In the genomic region with DNA sequence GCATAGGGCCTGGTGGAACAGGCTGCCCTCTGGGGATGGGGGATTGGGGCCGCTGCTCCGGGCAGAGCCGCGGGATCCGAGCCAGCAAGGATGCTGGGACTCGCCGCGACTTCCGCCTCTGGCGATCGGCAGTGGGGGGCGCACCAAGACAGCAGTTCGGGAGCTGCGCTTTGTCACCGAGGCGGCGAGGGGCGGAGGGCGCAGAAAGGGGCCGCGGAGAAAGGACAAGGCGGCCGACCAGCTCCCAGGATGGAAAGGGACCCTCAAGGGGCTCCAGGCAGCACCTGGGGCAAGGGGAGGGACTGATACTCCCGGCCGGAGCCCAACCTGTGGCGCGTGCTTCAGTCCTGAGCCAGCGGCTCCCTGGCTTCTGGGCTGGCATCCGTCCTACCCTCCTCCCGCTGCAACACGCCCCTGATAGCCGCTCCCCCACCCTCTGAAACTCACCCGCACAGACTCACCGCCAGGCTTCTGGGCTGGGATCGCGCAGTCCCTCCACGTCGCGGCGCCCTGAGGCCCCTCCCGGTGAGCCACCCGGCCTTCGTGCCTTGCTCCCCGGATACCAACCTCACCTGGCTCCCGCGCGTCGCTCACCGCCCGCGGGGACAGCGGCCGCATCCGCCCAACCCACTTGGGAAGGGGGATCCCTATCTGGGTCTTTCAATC, we compare ENCODE assay signal across 1 cellular context.
TF ChIP-seq lines count a peak whose summit lies in the region.

No MANE protein-coding gene starts in this region.

TF ChIP-seq in HEK293, 187 proteins besides CTCF, POLR2A, EP300 and RAD21 (continued from another document and continues in another):
- TF ChIP-seq, protein P1, sequence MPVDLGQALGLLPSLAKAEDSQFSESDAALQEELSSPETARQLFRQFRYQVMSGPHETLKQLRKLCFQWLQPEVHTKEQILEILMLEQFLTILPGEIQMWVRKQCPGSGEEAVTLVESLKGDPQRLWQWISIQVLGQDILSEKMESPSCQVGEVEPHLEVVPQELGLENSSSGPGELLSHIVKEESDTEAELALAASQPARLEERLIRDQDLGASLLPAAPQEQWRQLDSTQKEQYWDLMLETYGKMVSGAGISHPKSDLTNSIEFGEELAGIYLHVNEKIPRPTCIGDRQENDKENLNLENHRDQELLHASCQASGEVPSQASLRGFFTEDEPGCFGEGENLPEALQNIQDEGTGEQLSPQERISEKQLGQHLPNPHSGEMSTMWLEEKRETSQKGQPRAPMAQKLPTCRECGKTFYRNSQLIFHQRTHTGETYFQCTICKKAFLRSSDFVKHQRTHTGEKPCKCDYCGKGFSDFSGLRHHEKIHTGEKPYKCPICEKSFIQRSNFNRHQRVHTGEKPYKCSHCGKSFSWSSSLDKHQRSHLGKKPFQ (tag by site-specific recombination; IDR thresholded peaks at IDR 0.05) = no peak
- TF ChIP-seq ZNF510 (tag by site-specific recombination; IDR thresholded peaks at IDR 0.05; ENCODE audit: insufficient replicate concordance) (no peak), ZNF596 (tag by site-specific recombination; IDR thresholded peaks at IDR 0.05) (no peak), ZNF2 (tag by site-specific recombination; IDR thresholded peaks at IDR 0.05) (0 out of 2 replicates have a peak, but pooled peaks have one; percentile 46), KLF8 (tag by site-specific recombination; IDR thresholded peaks at IDR 0.05) (peak; percentile 46; the same call in 1 of the 2 replicates), GFI1B (tag by site-specific recombination; IDR thresholded peaks at IDR 0.05) (no peak), ZNF530 (tag by site-specific recombination; IDR thresholded peaks at IDR 0.05; ENCODE audit: low read depth) (no peak), MZF1 (tag by site-specific recombination; IDR thresholded peaks at IDR 0.05; ENCODE audit: borderline replicate concordance) (peak; percentile 71; the same call in 1 of the 2 replicates), ZNF654 (tag by site-specific recombination; IDR thresholded peaks at IDR 0.05; ENCODE audit: low read depth) (peak; percentile 73), ZNF792 (tag by site-specific recombination; IDR thresholded peaks at IDR 0.05) (no peak), ZNF76 (tag by site-specific recombination; IDR thresholded peaks at IDR 0.05; ENCODE audit: borderline replicate concordance, low read depth) (peak; percentile 71), ZNF132 (tag by site-specific recombination; IDR thresholded peaks at IDR 0.05; ENCODE audit: borderline replicate concordance) (no peak), BCL11B (tag by site-specific recombination; IDR thresholded peaks at IDR 0.05; ENCODE audit: low read depth) (no peak), ZBTB17 (tag by site-specific recombination; IDR thresholded peaks at IDR 0.05) (peak; percentile 68; the same call in 1 of the 2 replicates), ZBTB20 (tag by site-specific recombination; IDR thresholded peaks at IDR 0.05) (peak; percentile 8; the same call in 1 of the 2 replicates), MYNN (tag by site-specific recombination; IDR thresholded peaks at IDR 0.05; ENCODE audit: borderline replicate concordance) (no peak), OVOL3 (tag by site-specific recombination; IDR thresholded peaks at IDR 0.05) (no peak), ZNF394 (tag by site-specific recombination; IDR thresholded peaks at IDR 0.05; ENCODE audit: borderline replicate concordance) (no peak), ZNF155 (tag by site-specific recombination; IDR thresholded peaks at IDR 0.05) (no peak), SP7 (tag by site-specific recombination; IDR thresholded peaks at IDR 0.05) (peak; percentile 51; the same call in 1 of the 2 replicates), ZSCAN23 (tag by site-specific recombination; IDR thresholded peaks at IDR 0.05) (no peak), GLI4 (tag by site-specific recombination; IDR thresholded peaks at IDR 0.05) (no peak), OSR2 (tag by site-specific recombination; IDR thresholded peaks at IDR 0.05) (peak; percentile 78; the same call in 1 of the 2 replicates), ZNF133 (tag by site-specific recombination; IDR thresholded peaks at IDR 0.05) (no peak), ZFP41 (tag by site-specific recombination; IDR thresholded peaks at IDR 0.05; ENCODE audit: borderline replicate concordance) (no peak), ZNF501 (tag by site-specific recombination; IDR thresholded peaks at IDR 0.05) (peak; percentile 66), ZNF664 (tag by site-specific recombination; IDR thresholded peaks at IDR 0.05) (no peak), ZNF138 (tag by site-specific recombination; IDR thresholded peaks at IDR 0.05; ENCODE audit: borderline replicate concordance) (no peak), ZNF157 (tag by site-specific recombination; IDR thresholded peaks at IDR 0.05) (no peak), ZNF791 (tag by site-specific recombination; IDR thresholded peaks at IDR 0.05) (no peak), ZNF202 (tag by site-specific recombination; IDR thresholded peaks at IDR 0.05; ENCODE audit: borderline replicate concordance) (no peak), ZNF416 (tag by site-specific recombination; IDR thresholded peaks at IDR 0.05) (no peak), ZNF10 (tag by site-specific recombination; IDR thresholded peaks at IDR 0.05) (no peak), ZNF140 (tag by site-specific recombination; IDR thresholded peaks at IDR 0.05) (no peak), ZNF335 (tag by site-specific recombination; conservative IDR thresholded peaks at IDR 0.05) (peak; percentile 79), ZNF211 (tag by site-specific recombination; IDR thresholded peaks at IDR 0.05; ENCODE audit: low read depth) (no peak), KLF16 (tag by site-specific recombination; IDR thresholded peaks at IDR 0.05) (peak; percentile 77)
- TF ChIP-seq, protein P2, sequence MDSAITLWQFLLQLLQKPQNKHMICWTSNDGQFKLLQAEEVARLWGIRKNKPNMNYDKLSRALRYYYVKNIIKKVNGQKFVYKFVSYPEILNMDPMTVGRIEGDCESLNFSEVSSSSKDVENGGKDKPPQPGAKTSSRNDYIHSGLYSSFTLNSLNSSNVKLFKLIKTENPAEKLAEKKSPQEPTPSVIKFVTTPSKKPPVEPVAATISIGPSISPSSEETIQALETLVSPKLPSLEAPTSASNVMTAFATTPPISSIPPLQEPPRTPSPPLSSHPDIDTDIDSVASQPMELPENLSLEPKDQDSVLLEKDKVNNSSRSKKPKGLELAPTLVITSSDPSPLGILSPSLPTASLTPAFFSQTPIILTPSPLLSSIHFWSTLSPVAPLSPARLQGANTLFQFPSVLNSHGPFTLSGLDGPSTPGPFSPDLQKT (IDR thresholded peaks at IDR 0.05; ENCODE audit: borderline replicate concordance, low read depth, low read length) = no peak
- TF ChIP-seq, protein P3, sequence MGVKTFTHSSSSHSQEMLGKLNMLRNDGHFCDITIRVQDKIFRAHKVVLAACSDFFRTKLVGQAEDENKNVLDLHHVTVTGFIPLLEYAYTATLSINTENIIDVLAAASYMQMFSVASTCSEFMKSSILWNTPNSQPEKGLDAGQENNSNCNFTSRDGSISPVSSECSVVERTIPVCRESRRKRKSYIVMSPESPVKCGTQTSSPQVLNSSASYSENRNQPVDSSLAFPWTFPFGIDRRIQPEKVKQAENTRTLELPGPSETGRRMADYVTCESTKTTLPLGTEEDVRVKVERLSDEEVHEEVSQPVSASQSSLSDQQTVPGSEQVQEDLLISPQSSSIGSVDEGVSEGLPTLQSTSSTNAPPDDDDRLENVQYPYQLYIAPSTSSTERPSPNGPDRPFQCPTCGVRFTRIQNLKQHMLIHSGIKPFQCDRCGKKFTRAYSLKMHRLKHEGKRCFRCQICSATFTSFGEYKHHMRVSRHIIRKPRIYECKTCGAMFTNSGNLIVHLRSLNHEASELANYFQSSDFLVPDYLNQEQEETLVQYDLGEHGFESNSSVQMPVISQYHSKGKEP (tag by site-specific recombination; IDR thresholded peaks at IDR 0.05) = no peak
- TF ChIP-seq, protein P4, sequence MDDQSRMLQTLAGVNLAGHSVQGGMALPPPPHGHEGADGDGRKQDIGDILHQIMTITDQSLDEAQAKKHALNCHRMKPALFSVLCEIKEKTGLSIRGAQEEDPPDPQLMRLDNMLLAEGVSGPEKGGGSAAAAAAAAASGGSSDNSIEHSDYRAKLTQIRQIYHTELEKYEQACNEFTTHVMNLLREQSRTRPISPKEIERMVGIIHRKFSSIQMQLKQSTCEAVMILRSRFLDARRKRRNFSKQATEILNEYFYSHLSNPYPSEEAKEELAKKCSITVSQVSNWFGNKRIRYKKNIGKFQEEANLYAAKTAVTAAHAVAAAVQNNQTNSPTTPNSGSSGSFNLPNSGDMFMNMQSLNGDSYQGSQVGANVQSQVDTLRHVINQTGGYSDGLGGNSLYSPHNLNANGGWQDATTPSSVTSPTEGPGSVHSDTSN (CRISPR knock-in tag; IDR thresholded peaks at IDR 0.05) = no peak
- TF ChIP-seq, protein P5, sequence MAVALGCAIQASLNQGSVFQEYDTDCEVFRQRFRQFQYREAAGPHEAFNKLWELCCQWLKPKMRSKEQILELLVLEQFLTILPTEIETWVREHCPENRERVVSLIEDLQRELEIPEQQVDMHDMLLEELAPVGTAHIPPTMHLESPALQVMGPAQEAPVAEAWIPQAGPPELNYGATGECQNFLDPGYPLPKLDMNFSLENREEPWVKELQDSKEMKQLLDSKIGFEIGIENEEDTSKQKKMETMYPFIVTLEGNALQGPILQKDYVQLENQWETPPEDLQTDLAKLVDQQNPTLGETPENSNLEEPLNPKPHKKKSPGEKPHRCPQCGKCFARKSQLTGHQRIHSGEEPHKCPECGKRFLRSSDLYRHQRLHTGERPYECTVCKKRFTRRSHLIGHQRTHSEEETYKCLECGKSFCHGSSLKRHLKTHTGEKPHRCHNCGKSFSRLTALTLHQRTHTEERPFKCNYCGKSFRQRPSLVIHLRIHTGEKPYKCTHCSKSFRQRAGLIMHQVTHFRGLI (tag by site-specific recombination; IDR thresholded peaks at IDR 0.05) = peak; percentile 81
- TF ChIP-seq, protein P6, sequence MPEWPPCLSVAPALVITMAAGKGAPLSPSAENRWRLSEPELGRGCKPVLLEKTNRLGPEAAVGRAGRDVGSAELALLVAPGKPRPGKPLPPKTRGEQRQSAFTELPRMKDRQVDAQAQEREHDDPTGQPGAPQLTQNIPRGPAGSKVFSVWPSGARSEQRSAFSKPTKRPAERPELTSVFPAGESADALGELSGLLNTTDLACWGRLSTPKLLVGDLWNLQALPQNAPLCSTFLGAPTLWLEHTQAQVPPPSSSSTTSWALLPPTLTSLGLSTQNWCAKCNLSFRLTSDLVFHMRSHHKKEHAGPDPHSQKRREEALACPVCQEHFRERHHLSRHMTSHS (tag by site-specific recombination; IDR thresholded peaks at IDR 0.05) = no peak
- TF ChIP-seq, protein P7, sequence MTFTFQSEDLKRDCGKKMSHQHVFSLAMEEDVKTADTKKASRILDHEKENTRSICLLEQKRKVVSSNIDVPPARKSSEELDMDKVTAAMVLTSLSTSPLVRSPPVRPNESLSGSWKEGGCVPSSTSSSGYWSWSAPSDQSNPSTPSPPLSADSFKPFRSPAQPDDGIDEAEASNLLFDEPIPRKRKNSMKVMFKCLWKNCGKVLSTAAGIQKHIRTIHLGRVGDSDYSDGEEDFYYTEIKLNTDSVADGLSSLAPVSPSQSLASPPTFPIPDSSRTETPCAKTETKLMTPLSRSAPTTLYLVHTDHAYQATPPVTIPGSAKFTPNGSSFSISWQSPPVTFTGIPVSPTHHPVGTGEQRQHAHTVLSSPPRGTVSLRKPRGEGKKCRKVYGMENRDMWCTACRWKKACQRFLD (tag by site-specific recombination; IDR thresholded peaks at IDR 0.05) = no peak
- TF ChIP-seq, protein P8, sequence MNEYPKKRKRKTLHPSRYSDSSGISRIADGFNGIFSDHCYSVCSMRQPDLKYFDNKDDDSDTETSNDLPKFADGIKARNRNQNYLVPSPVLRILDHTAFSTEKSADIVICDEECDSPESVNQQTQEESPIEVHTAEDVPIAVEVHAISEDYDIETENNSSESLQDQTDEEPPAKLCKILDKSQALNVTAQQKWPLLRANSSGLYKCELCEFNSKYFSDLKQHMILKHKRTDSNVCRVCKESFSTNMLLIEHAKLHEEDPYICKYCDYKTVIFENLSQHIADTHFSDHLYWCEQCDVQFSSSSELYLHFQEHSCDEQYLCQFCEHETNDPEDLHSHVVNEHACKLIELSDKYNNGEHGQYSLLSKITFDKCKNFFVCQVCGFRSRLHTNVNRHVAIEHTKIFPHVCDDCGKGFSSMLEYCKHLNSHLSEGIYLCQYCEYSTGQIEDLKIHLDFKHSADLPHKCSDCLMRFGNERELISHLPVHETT (tag by site-specific recombination; IDR thresholded peaks at IDR 0.05) = no peak
- TF ChIP-seq, protein P9, sequence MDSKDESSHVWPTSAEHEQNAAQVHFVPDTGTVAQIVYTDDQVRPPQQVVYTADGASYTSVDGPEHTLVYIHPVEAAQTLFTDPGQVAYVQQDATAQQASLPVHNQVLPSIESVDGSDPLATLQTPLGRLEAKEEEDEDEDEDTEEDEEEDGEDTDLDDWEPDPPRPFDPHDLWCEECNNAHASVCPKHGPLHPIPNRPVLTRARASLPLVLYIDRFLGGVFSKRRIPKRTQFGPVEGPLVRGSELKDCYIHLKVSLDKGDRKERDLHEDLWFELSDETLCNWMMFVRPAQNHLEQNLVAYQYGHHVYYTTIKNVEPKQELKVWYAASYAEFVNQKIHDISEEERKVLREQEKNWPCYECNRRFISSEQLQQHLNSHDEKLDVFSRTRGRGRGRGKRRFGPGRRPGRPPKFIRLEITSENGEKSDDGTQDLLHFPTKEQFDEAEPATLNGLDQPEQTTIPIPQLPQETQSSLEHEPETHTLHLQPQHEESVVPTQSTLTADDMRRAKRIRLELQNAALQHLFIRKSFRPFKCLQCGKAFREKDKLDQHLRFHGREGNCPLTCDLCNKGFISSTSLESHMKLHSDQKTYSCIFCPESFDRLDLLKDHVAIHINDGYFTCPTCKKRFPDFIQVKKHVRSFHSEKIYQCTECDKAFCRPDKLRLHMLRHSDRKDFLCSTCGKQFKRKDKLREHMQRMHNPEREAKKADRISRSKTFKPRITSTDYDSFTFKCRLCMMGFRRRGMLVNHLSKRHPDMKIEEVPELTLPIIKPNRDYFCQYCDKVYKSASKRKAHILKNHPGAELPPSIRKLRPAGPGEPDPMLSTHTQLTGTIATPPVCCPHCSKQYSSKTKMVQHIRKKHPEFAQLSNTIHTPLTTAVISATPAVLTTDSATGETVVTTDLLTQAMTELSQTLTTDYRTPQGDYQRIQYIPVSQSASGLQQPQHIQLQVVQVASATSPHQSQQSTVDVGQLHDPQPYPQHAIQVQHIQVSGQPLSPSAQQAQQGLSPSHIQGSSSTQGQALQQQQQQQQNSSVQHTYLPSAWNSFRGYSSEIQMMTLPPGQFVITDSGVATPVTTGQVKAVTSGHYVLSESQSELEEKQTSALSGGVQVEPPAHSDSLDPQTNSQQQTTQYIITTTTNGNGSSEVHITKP (tag by site-specific recombination; IDR thresholded peaks at IDR 0.05) = peak; percentile 21; the same call in 1 of the 2 replicates
- TF ChIP-seq, protein P10, sequence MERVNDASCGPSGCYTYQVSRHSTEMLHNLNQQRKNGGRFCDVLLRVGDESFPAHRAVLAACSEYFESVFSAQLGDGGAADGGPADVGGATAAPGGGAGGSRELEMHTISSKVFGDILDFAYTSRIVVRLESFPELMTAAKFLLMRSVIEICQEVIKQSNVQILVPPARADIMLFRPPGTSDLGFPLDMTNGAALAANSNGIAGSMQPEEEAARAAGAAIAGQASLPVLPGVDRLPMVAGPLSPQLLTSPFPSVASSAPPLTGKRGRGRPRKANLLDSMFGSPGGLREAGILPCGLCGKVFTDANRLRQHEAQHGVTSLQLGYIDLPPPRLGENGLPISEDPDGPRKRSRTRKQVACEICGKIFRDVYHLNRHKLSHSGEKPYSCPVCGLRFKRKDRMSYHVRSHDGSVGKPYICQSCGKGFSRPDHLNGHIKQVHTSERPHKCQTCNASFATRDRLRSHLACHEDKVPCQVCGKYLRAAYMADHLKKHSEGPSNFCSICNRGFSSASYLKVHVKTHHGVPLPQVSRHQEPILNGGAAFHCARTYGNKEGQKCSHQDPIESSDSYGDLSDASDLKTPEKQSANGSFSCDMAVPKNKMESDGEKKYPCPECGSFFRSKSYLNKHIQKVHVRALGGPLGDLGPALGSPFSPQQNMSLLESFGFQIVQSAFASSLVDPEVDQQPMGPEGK (tag by site-specific recombination; IDR thresholded peaks at IDR 0.05) = peak; percentile 60
